9 cellular contexts compared by ENCODE assay signal in genomic region chr1:50976111-50976889, GRCh38. TPM values are rescaled to one million over a fixed set of nuclear protein-coding genes. Genes with fewer than 3 reads are reported as not detected.
DNase-seq lines count a peak whose midpoint lies in the region; ATAC-seq, FAIRE-seq and TF ChIP-seq lines count a peak whose summit lies in the region.
"Had no signal": no experiment of that assay in that cellular context is flagged by ENCODE, and none has a peak within 500 bp of the region (broad histone marks: within the 10 kb centered on the region; RNA-seq: fewer than 3 reads in every experiment).

No MANE protein-coding gene starts in this region.

- H3K27ac ChIP-seq in hepatocyte = no peak overlapping the region

- peaks cover 39% of the 10 kb centered on the region for H3K27me3 Mint-ChIP-seq in activated naive CD4-positive, alpha-beta T cell treated with anti-CD3 and anti-CD28 coated beads for 36 hours (ENCODE audit: low read depth)
- H3K27me3 Mint-ChIP-seq in stimulated activated naive CD8-positive, alpha-beta T cell treated with anti-CD3 and anti-CD28 coated beads, Interleukin-15, amount 100 ng/mL, for 72 hours = peaks cover 40% of the 10 kb centered on the region

- H3K79me2 ChIP-seq in hepatocyte = no peaks in the 10 kb centered on the region

- no peaks in the 10 kb centered on the region for H3K9me3 ChIP-seq in hepatocyte (ENCODE audit: low read depth)

- H3K27me3 ChIP-seq in hepatocyte = peaks cover 96% of the 10 kb centered on the region

- H4K20me1 ChIP-seq in hepatocyte (ENCODE audit: insufficient read depth, poor library complexity, severe bottlenecking) = no peaks in the 10 kb centered on the region

- H3K36me3 ChIP-seq in hepatocyte (replicated peaks; ENCODE audit: insufficient read depth, low read depth) = no peaks in the 10 kb centered on the region

- no peaks in the 10 kb centered on the region for H3K9me2 ChIP-seq in hepatocyte (replicated peaks; ENCODE audit: insufficient read depth)

- intact Hi-C loops in activated naive CD4-positive, alpha-beta T cell treated with anti-CD3 and anti-CD28 coated beads for 36 hours (cut with micrococcal nuclease) = loop anchor here (2.0 to 5.0 kb wide), 3 partner anchors 45 to 211 kb away; no protein-coding TSS in a partner anchor

- H3K36me3 Mint-ChIP-seq in activated naive CD4-positive, alpha-beta T cell treated with anti-CD3 and anti-CD28 coated beads for 36 hours (ENCODE audit: low read depth) = peaks cover 7% of the 10 kb centered on the region

- 8% methylated on average over 19 of the region's 19 CpGs for WGBS in hepatocyte (ENCODE audit: low lambda C conversion rate, missing lambda C conversion rate)

- H3K4me1 ChIP-seq in hepatocyte (ENCODE audit: insufficient read depth) = peaks cover 4% of the 10 kb centered on the region

- H2AFZ ChIP-seq in hepatocyte = no peak overlapping the region

- CTCF ChIA-PET in activated naive CD4-positive, alpha-beta T cell treated with anti-CD3 and anti-CD28 coated beads for 36 hours (lab: Charles Lee) = interaction anchor here (2.0 kb wide), 1 partner anchor 47 kb away, joined by 7 read pairs; no protein-coding TSS in a partner anchor

- H3K4me2 ChIP-seq in hepatocyte = peak overlapping the region; percentile 94

- peak; percentile 45 for ATAC-seq in stimulated activated naive CD8-positive, alpha-beta T cell treated with anti-CD3 and anti-CD28 coated beads, Interleukin-15, amount 100 ng/mL, for 72 hours
- ATAC-seq in GM21515 (IDR thresholded peaks at IDR 0.05; ENCODE audit: unreplicated experiment) = no peak

- no peak overlapping the region for H3K27ac Mint-ChIP-seq in activated naive CD4-positive, alpha-beta T cell treated with anti-CD3 and anti-CD28 coated beads for 36 hours
- H3K27ac Mint-ChIP-seq in stimulated activated naive CD8-positive, alpha-beta T cell treated with anti-CD3 and anti-CD28 coated beads, Interleukin-15, amount 100 ng/mL, for 72 hours = no peak overlapping the region

- no peak for DNase-seq in activated naive CD4-positive, alpha-beta T cell treated with anti-CD3 and anti-CD28 coated beads for 36 hours
- no peak for DNase-seq in activated naive CD4-positive, alpha-beta T cell treated with anti-CD3 and anti-CD28 coated beads, Interleukin-2, amount 50 U/mL, for 16 hours
- DNase-seq in M059J (ENCODE audit: low read depth) (peak; percentile 70), hepatocyte (ENCODE audit: low spot score) (no peak), HTR-8/SVneo (ENCODE audit: insufficient read length, low spot score) (no peak)
- no peak for DNase-seq in stimulated activated naive CD8-positive, alpha-beta T cell treated with anti-CD3 and anti-CD28 coated beads, Interleukin-15, amount 100 ng/mL, for 72 hours

- H3K4me3 Mint-ChIP-seq in activated naive CD4-positive, alpha-beta T cell treated with anti-CD3 and anti-CD28 coated beads for 36 hours = peak overlapping the region; percentile 75
- peak overlapping the region; percentile 83 to 88 for H3K4me3 Mint-ChIP-seq in stimulated activated naive CD8-positive, alpha-beta T cell treated with anti-CD3 and anti-CD28 coated beads, Interleukin-15, amount 100 ng/mL, for 72 hours

- peak overlapping the region; percentile 80 for H3K4me3 ChIP-seq in WI38 (ENCODE audit: low read depth, low read length)
- H3K4me3 ChIP-seq in hepatocyte = no peak overlapping the region

- no peak for FAIRE-seq in HTR-8/SVneo (lab: Jason Lieb, UNC)
- FAIRE-seq: colon had no signal

- H3K4me1 Mint-ChIP-seq in activated naive CD4-positive, alpha-beta T cell treated with anti-CD3 and anti-CD28 coated beads for 36 hours (ENCODE audit: low read depth) = peaks cover 22% of the 10 kb centered on the region
- H3K4me1 Mint-ChIP-seq in stimulated activated naive CD8-positive, alpha-beta T cell treated with anti-CD3 and anti-CD28 coated beads, Interleukin-15, amount 100 ng/mL, for 72 hours = peaks cover 23% of the 10 kb centered on the region

- no peak for TF ChIP-seq CTCF in WI38 (IDR thresholded peaks at IDR 0.05; ENCODE audit: low read depth, low read length)
- no peak for TF ChIP-seq CTCF in hepatocyte (IDR thresholded peaks at IDR 0.05; ENCODE audit: poor library complexity)

- no peaks in the 10 kb centered on the region for H3K9me3 Mint-ChIP-seq in activated naive CD4-positive, alpha-beta T cell treated with anti-CD3 and anti-CD28 coated beads for 36 hours
- no peaks in the 10 kb centered on the region for H3K9me3 Mint-ChIP-seq in stimulated activated naive CD8-positive, alpha-beta T cell treated with anti-CD3 and anti-CD28 coated beads, Interleukin-15, amount 100 ng/mL, for 72 hours

RNA-seq across cellular contexts. Expression of gene CDKN2C, which starts 6.3 kb away (rescaled TPM):
- 10 to 100 TPM; 13.5 to 14.4 TPM for total RNA-seq in activated naive CD4-positive, alpha-beta T cell treated with anti-CD3 and anti-CD28 coated beads for 36 hours
- total RNA-seq in M059J (2014; rRNA removed; shearing (Covaris generic)) = 187 and 243 TPM in 2 replicates
- total RNA-seq in hepatocyte = 2.8 and 4.5 TPM in 2 replicates
- 2.2 and 3.2 TPM in 2 replicates for polyA plus RNA-seq in hepatocyte

RNA-seq across cellular contexts. Expression of gene FAF1, which starts 16.2 kb away (rescaled TPM):
- total RNA-seq in activated naive CD4-positive, alpha-beta T cell treated with anti-CD3 and anti-CD28 coated beads for 36 hours = 10 to 100 TPM; 87.9 to 90.1 TPM
- total RNA-seq in M059J (2014; rRNA removed; shearing (Covaris generic)) = 84.8 and 135 TPM in 2 replicates
- 35.5 and 54.0 TPM in 2 replicates for total RNA-seq in hepatocyte
- polyA plus RNA-seq in hepatocyte = 25.7 and 36.2 TPM in 2 replicates

Comparison
In these comparisons a context has a peak if more than half of its experiments do, and no peak if none do; other contexts are left out.
1. RNA of gene CDKN2C, which starts 6.3 kb away (total RNA-seq): 187 to 243 TPM in M059J; 13.5 to 14.4 TPM in activated naive CD4-positive, alpha-beta T cell treated with anti-CD3 and anti-CD28 coated beads for 36 hours and 2.8 to 4.5 TPM in hepatocyte; every median in the first group is over 10 times any median in the second.